Comparison of ENCODE assay signal across 18 cellular contexts in genomic region chr1:49251385-49251784, GRCh38.
"Had no signal": no experiment of that assay in that cellular context is flagged by ENCODE, and none has a peak within 500 bp of the region (broad histone marks: within the 10 kb centered on the region; RNA-seq: fewer than 3 reads in every experiment).

No MANE protein-coding gene starts in this region.

- H3K4me1 ChIP-seq: pancreas, right lobe of liver, tibial nerve, upper lobe of left lung had no signal

- H3K36me3 Mint-ChIP-seq: memory B cell; natural killer cell; stimulated activated naive B cell treated with anti-CD40 and anti-IgM and Interleukin-4, amounts not matched to agents 10 μg/mL and 1 μg/mL and 100 μg/mL, for 72 hours had no signal

- H3K27me3 ChIP-seq: pancreas, right lobe of liver, tibial nerve, upper lobe of left lung had no signal

- H3K4me3 ChIP-seq: lung, pancreas, right lobe of liver, thoracic aorta, tibial nerve, upper lobe of left lung had no signal

- DNase-seq: cortex of kidney; effector memory CD8-positive, alpha-beta T cell; hypothalamus; natural killer cell; occipital lobe; right lobe of liver; small intestine; stimulated activated CD4-positive, alpha-beta T cell treated with anti-CD3 and anti-CD28 coated beads, Interleukin-15, amount 100 ng/mL, for 24 hours; stimulated activated CD4-positive, alpha-beta T cell treated with anti-CD3 and anti-CD28 coated beads, Interleukin-2, amount 100 ng/mL, for 48 hours; stimulated activated naive B cell treated with anti-CD40 and anti-IgM and Interleukin-4, amounts not matched to agents 10 μg/mL and 1 μg/mL and 100 μg/mL, for 72 hours; upper lobe of left lung had no signal

- ATAC-seq: effector memory CD8-positive, alpha-beta T cell; left lobe of liver; natural killer cell; pancreas; right lobe of liver; stimulated activated naive B cell treated with anti-CD40 and anti-IgM and Interleukin-4, amounts not matched to agents 10 μg/mL and 1 μg/mL and 100 μg/mL, for 72 hours had no signal

- H3K4me3 Mint-ChIP-seq: effector memory CD8-positive, alpha-beta T cell; memory B cell; natural killer cell; stimulated activated naive B cell treated with anti-CD40 and anti-IgM and Interleukin-4, amounts not matched to agents 10 μg/mL and 1 μg/mL and 100 μg/mL, for 72 hours; stimulated activated naive CD8-positive, alpha-beta T cell treated with anti-CD3 and anti-CD28 coated beads, Interleukin-15, Interleukin-2, amounts not matched to agents 100 ng/mL and 50 ng/mL, for 24 hours had no signal

- H3K9me3 ChIP-seq: right lobe of liver, thoracic aorta had no signal

- H3K27ac ChIP-seq: pancreas, right lobe of liver, thoracic aorta, tibial nerve, upper lobe of left lung had no signal

- H3K36me3 ChIP-seq: pancreas, right lobe of liver, thoracic aorta, tibial nerve, upper lobe of left lung had no signal

- H3K4me1 Mint-ChIP-seq: memory B cell; natural killer cell; stimulated activated naive B cell treated with anti-CD40 and anti-IgM and Interleukin-4, amounts not matched to agents 10 μg/mL and 1 μg/mL and 100 μg/mL, for 72 hours had no signal

- H3K27ac Mint-ChIP-seq: effector memory CD8-positive, alpha-beta T cell; memory B cell; natural killer cell; stimulated activated naive B cell treated with anti-CD40 and anti-IgM and Interleukin-4, amounts not matched to agents 10 μg/mL and 1 μg/mL and 100 μg/mL, for 72 hours; stimulated activated naive CD8-positive, alpha-beta T cell treated with anti-CD3 and anti-CD28 coated beads, Interleukin-15, Interleukin-2, amounts not matched to agents 100 ng/mL and 50 ng/mL, for 24 hours had no signal
